8 cellular contexts compared by ENCODE assay signal in the genomic region with DNA sequence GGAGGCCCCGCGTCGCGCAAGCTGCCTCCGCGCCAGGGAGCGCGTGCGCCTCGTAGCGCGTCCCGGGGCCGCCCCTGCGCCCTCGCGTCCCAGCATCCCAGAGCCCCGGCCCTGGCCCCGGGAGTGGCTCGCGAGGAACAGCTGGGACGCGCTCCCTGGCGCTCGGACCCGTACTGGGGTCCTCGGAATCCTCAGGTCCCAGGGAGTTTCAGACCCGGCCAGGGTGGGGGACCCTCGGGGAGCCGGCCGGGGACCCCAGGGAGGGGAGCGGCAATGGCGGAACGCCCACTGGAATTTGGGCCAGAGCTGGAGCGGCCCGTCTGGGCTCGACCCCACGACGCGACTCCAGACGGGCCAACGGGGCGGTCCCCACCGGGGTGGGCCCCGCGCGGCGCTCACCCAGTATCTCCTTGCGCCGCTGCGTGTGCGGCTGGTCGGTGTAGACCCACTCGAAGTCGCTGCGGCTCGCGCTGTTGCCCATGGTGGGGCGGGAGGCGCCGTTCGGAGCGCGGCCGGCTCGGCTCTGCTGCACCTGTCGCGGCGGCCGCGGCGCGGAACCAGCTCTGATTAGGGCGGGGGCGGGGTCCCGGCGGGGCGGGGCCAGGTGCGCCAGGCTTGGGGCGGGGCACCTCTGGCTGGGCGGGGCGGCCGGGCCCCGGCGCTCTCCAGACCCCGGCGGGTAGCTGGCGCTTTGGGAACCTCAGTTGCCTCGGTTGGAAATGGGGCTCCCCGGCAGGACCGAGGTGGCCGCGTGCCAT. TPM values are rescaled to one million over a fixed set of nuclear protein-coding genes. Genes with fewer than 3 reads are reported as not detected.
A peak's percentile ranks its signal among the peaks of the same experiment; 100 is the strongest.
DNase-seq lines count a peak whose midpoint lies in the region; ATAC-seq and TF ChIP-seq lines count a peak whose summit lies in the region.

A gene (minus strand): TSS at position 539 of the 758 bp plus-strand sequence. CDS start 58 bp downstream, at position 481.

- no peak for TF ChIP-seq POLR2A in right lobe of liver (IDR thresholded peaks at IDR 0.05)

- WGBS in right lobe of liver (ENCODE audit: insufficient coverage, low coverage, low lambda C conversion rate, missing lambda C conversion rate), result no CpG with 5 or more reads among the region's 93 CpGs

- intact Hi-C loops in ascending aorta (cut with DNase I) (no loop called here), right lobe of liver (cut with DNase I) (no loop called here)

- ATAC-seq in HG02678 (IDR thresholded peaks at IDR 0.05; ENCODE audit: unreplicated experiment), result peak; percentile 44
- ATAC-seq in right lobe of liver, result peak; percentile 66 to 76 (median 72)
- no peak for ATAC-seq in GM18867 (IDR thresholded peaks at IDR 0.05; ENCODE audit: unreplicated experiment)
- no peak for ATAC-seq in HG03095 (IDR thresholded peaks at IDR 0.05; ENCODE audit: unreplicated experiment)

- H3K4me3 ChIP-seq in GM12875 (ENCODE audit: low read depth, low read length), result peak within 1 kb of the TSS; percentile 49
- H3K4me3 ChIP-seq in SJCRH30, result peak within 1 kb of the TSS; percentile 51
- peak within 1 kb of the TSS; percentile 42 to 43 for H3K4me3 ChIP-seq in ascending aorta
- peak within 1 kb of the TSS; percentile 28 to 45 (median 30) for H3K4me3 ChIP-seq in right lobe of liver

- no peaks in the 10 kb centered on the region for H3K36me3 ChIP-seq in SJCRH30
- no peaks in the 10 kb centered on the region for H3K36me3 ChIP-seq in ascending aorta
- no peaks in the 10 kb centered on the region for H3K36me3 ChIP-seq in right lobe of liver

- DNase-seq in SJCRH30 (peak; percentile 34 to 58), ascending aorta (ENCODE audit: low spot score in 2 of 2) (no peak), right lobe of liver (peak in 2 of 3 donors; percentile 57 to 60)
- DNase-seq in stimulated activated CD8-positive, alpha-beta memory T cell treated with anti-CD3 and anti-CD28 coated beads, Interleukin-12 subunit alpha, Interleukin-12 subunit beta, amount 100 ng/mL, for 4 hours (ENCODE audit: low read depth), result peak; percentile 42

- H3K27ac ChIP-seq in SJCRH30 (no peak within 1 kb of the TSS), ascending aorta (no peak within 1 kb of the TSS), right lobe of liver (no peak within 1 kb of the TSS)

- H3K4me1 ChIP-seq in SJCRH30 (peaks cover 11% of the 10 kb centered on the region), ascending aorta (peaks cover 3 to 5% of the 10 kb centered on the region in 2 donors), right lobe of liver (peaks cover 0 to 17% (median 0%) of the 10 kb centered on the region in 4 donors)

- peaks cover 4% of the 10 kb centered on the region; the same call in 1 of the 2 replicates for H3K9me3 ChIP-seq in SJCRH30 (replicated peaks)
- peaks cover 0 to 7% of the 10 kb centered on the region in 2 donors for H3K9me3 ChIP-seq in ascending aorta
- no peaks in the 10 kb centered on the region for H3K9me3 ChIP-seq in right lobe of liver

- no peaks in the 10 kb centered on the region for H3K27me3 ChIP-seq in SJCRH30
- peaks cover 17% of the 10 kb centered on the region for H3K27me3 ChIP-seq in ascending aorta
- peaks cover 0 to 4% of the 10 kb centered on the region in 2 donors for H3K27me3 ChIP-seq in right lobe of liver

- TF ChIP-seq CTCF in GM12875 (IDR thresholded peaks at IDR 0.05; ENCODE audit: borderline replicate concordance, insufficient read depth, low read depth, low read length), result no peak
- TF ChIP-seq CTCF in ascending aorta (IDR thresholded peaks at IDR 0.05), result no peak
- TF ChIP-seq CTCF in right lobe of liver (IDR thresholded peaks at IDR 0.05), result no peak

RNA-seq across cellular contexts. Expression of the gene that starts here (rescaled TPM):
- total RNA-seq in SJCRH30 (2014; rRNA removed; shearing (Covaris generic)), result 0.03 TPM in 1 of 2 replicates, not detected in the other
- total RNA-seq in ascending aorta (1.6 TPM), right lobe of liver (under 1 TPM; 0.09 to 0.55 (median 0.22) TPM)

Comparison
In these comparisons a context has a peak if more than half of its experiments do, and no peak if none do; other contexts are left out.
1. Peak in DNase-seq and H3K4me3 ChIP-seq in SJCRH30; RNA of the gene not detected or under 1 TPM.
2. Peak in DNase-seq, ATAC-seq and H3K4me3 ChIP-seq in right lobe of liver; RNA of the gene not detected or under 1 TPM.